15 cellular contexts compared by ENCODE assay signal in the genomic region with DNA sequence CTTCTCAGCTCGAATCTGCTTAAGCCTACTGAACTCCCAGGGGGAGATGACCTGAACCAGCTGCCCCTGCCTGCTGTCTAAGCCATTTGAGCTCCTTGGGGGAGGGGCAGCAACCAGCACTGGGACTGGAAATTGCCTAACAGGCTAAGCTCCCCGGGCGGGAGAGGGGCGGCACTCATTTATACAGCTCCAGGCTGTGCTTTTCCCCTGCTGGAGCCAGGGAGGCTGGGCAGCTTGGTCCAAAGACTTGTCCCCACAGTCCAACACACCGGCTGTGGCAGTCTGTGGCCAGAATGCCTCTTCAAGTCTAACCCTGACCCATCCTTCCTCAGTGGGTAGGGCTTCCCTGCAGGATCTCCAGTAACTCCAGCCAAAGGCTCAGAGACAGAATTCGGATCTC.
"Had no signal": no experiment of that assay in that cellular context is flagged by ENCODE, and none has a peak within 500 bp of the region (broad histone marks: within the 10 kb centered on the region; RNA-seq: fewer than 3 reads in every experiment).

No MANE protein-coding gene starts in this region.

- ATAC-seq: naive thymus-derived CD8-positive, alpha-beta T cell; stimulated activated naive CD8-positive, alpha-beta T cell treated with anti-CD3 and anti-CD28 coated beads, Interleukin-15, amount 100 ng/mL, for 72 hours had no signal

- H3K27ac ChIP-seq: parathyroid adenoma, vagina had no signal

- H3K9me3 ChIP-seq: vagina had no signal

- DNase-seq: activated CD4-positive, alpha-beta T cell treated with anti-CD3 and anti-CD28 coated beads for 1 hour; activated CD4-positive, alpha-beta T cell treated with anti-CD3 and anti-CD28 coated beads, Interleukin-2, amount 50 U/mL, for 48 hours; activated naive CD4-positive, alpha-beta T cell; activated naive CD8-positive, alpha-beta T cell treated with anti-CD3 and anti-CD28 coated beads, Interleukin-2, amount 10 ng/mL, durations not matched to agents 7 days and 5 days; amygdala; erythroblast; foreskin melanocyte; head of caudate nucleus; mesenchymal stem cell; naive thymus-derived CD8-positive, alpha-beta T cell; stimulated activated naive CD8-positive, alpha-beta T cell treated with anti-CD3 and anti-CD28 coated beads, Interleukin-15, amount 100 ng/mL, for 72 hours; trophoblast cell had no signal

- H3K27me3 Mint-ChIP-seq: activated naive CD8-positive, alpha-beta T cell treated with anti-CD3 and anti-CD28 coated beads, Interleukin-2, amount 10 ng/mL, durations not matched to agents 7 days and 5 days; naive thymus-derived CD8-positive, alpha-beta T cell; stimulated activated naive CD8-positive, alpha-beta T cell treated with anti-CD3 and anti-CD28 coated beads, Interleukin-15, amount 100 ng/mL, for 72 hours had no signal

- H3K4me1 ChIP-seq: parathyroid adenoma, vagina had no signal

- H3K27ac Mint-ChIP-seq: activated naive CD8-positive, alpha-beta T cell treated with anti-CD3 and anti-CD28 coated beads, Interleukin-2, amount 10 ng/mL, durations not matched to agents 7 days and 5 days; activated T-helper 1 cell treated with anti-CD3 and anti-CD28 coated beads, Interleukin-12 subunit alpha, Interleukin-12 subunit beta, Interleukin-2, Interleukin-4 antibody, amounts not matched to agents 30 ng/mL and 10 ng/mL and 1 ng/mL, durations not matched to agents 14 hours and 24 hours and 36 hours; naive thymus-derived CD8-positive, alpha-beta T cell; stimulated activated naive CD8-positive, alpha-beta T cell treated with anti-CD3 and anti-CD28 coated beads, Interleukin-15, amount 100 ng/mL, for 72 hours had no signal

- H3K4me1 Mint-ChIP-seq: activated naive CD8-positive, alpha-beta T cell treated with anti-CD3 and anti-CD28 coated beads, Interleukin-2, amount 10 ng/mL, durations not matched to agents 7 days and 5 days; stimulated activated naive CD8-positive, alpha-beta T cell treated with anti-CD3 and anti-CD28 coated beads, Interleukin-15, amount 100 ng/mL, for 72 hours had no signal

- H3K27me3 ChIP-seq: vagina had no signal

- H3K36me3 Mint-ChIP-seq: activated naive CD8-positive, alpha-beta T cell treated with anti-CD3 and anti-CD28 coated beads, Interleukin-2, amount 10 ng/mL, durations not matched to agents 7 days and 5 days; naive thymus-derived CD8-positive, alpha-beta T cell had no signal

- H3K4me3 ChIP-seq: vagina had no signal

- H3K4me3 Mint-ChIP-seq: activated naive CD8-positive, alpha-beta T cell treated with anti-CD3 and anti-CD28 coated beads, Interleukin-2, amount 10 ng/mL, durations not matched to agents 7 days and 5 days; activated T-helper 1 cell treated with anti-CD3 and anti-CD28 coated beads, Interleukin-12 subunit alpha, Interleukin-12 subunit beta, Interleukin-2, Interleukin-4 antibody, amounts not matched to agents 30 ng/mL and 10 ng/mL and 1 ng/mL, durations not matched to agents 14 hours and 24 hours and 36 hours; naive thymus-derived CD8-positive, alpha-beta T cell; stimulated activated naive CD8-positive, alpha-beta T cell treated with anti-CD3 and anti-CD28 coated beads, Interleukin-15, amount 100 ng/mL, for 72 hours had no signal

- H3K9me3 Mint-ChIP-seq: activated naive CD8-positive, alpha-beta T cell treated with anti-CD3 and anti-CD28 coated beads, Interleukin-2, amount 10 ng/mL, durations not matched to agents 7 days and 5 days had no signal

- H3K36me3 ChIP-seq: vagina had no signal
